In genomic region chr17:4998666-4999428, GRCh38 we compare ENCODE assay signal across 6 cellular contexts. TPM values are rescaled to one million over a fixed set of nuclear protein-coding genes. Genes with fewer than 3 reads are reported as not detected.
A peak's percentile ranks its signal among the peaks of the same experiment; 100 is the strongest.
DNase-seq lines count a peak whose midpoint lies in the region; ATAC-seq and TF ChIP-seq lines count a peak whose summit lies in the region.

No MANE protein-coding gene starts in this region.

- peak overlapping the region; percentile 90 for H3K4me3 ChIP-seq in cardiac muscle cell
- peak overlapping the region; percentile 57 to 84 for H3K4me3 ChIP-seq in gastroesophageal sphincter

- H3K36me3 ChIP-seq in cardiac muscle cell (peaks cover 25% of the 10 kb centered on the region), gastroesophageal sphincter (peaks cover 0 to 33% of the 10 kb centered on the region in 2 donors)

- intact Hi-C loops in cardiac septum (cut with DNase I): loop anchor here (2.0 kb wide), 1 partner anchor 50 kb away; the partner anchor contains the start of gene PFN1

- H3K27ac ChIP-seq in cardiac muscle cell: peak overlapping the region; percentile 87
- H3K27ac ChIP-seq in gastroesophageal sphincter: peak overlapping the region; percentile 68 to 98 (median 94)
- H3K27ac ChIP-seq in substantia nigra (ENCODE audit: low read depth, low read length, poor library complexity, severe bottlenecking): peak overlapping the region; percentile 82

- no peak for TF ChIP-seq EP300 in gastroesophageal sphincter (IDR thresholded peaks at IDR 0.05)

- peaks cover 26% of the 10 kb centered on the region for H3K4me1 ChIP-seq in cardiac muscle cell (ENCODE audit: low read depth)
- H3K4me1 ChIP-seq in gastroesophageal sphincter: peaks cover 0 to 42% (median 24%) of the 10 kb centered on the region in 3 donors

- TF ChIP-seq POLR2A in gastroesophageal sphincter (IDR thresholded peaks at IDR 0.05): no peak

- DNase-seq in cardiac muscle cell (ENCODE audit: low read depth in 1 of 2, low spot score in 1 of 2) (no peak), cardiac septum (ENCODE audit: low spot score) (no peak), substantia nigra (lab: John Stamatoyannopoulos, UW) (no peak), medulla oblongata (ENCODE audit: extremely low spot score) (no peak)

- no peak for TF ChIP-seq CTCF in cardiac muscle cell (IDR thresholded peaks at IDR 0.05; ENCODE audit: low read depth, low read length)
- no peak for TF ChIP-seq CTCF in gastroesophageal sphincter (IDR thresholded peaks at IDR 0.05)

- H3K27me3 ChIP-seq in cardiac muscle cell: no peaks in the 10 kb centered on the region
- H3K27me3 ChIP-seq in gastroesophageal sphincter: no peaks in the 10 kb centered on the region

- no peaks in the 10 kb centered on the region for H3K9me3 ChIP-seq in cardiac muscle cell (ENCODE audit: low read depth)
- H3K9me3 ChIP-seq in gastroesophageal sphincter: no peaks in the 10 kb centered on the region

- ATAC-seq in gastroesophageal sphincter (no peak), GM19324 (IDR thresholded peaks at IDR 0.05; ENCODE audit: low FRiP score, unreplicated experiment) (no peak)

- 0 to 13% methylated on average over 3 to 6 of the region's 14 CpGs for WGBS in gastroesophageal sphincter (ENCODE audit: low coverage in 1 of 2), 2 donors

RNA-seq across cellular contexts. Expression of gene KIF1C, which starts 1.1 kb away (rescaled TPM):
- total RNA-seq in cardiac muscle cell: 57.9 and 65.8 TPM in 2 replicates
- 62.9 and 67.1 TPM in 2 replicates for polyA plus RNA-seq in cardiac muscle cell
- total RNA-seq in cardiac septum: 646 TPM
- total RNA-seq in gastroesophageal sphincter: 100 to 1,000 TPM; 147 to 302 (median 180) TPM

RNA-seq across cellular contexts. Expression of gene INCA1, which starts 1.5 kb away (rescaled TPM):
- 1.9 and 6.7 TPM in 2 replicates for total RNA-seq in cardiac muscle cell
- polyA plus RNA-seq in cardiac muscle cell: 6.4 and 6.9 TPM in 2 replicates
- total RNA-seq in cardiac septum: 1.8 TPM
- 1 to 10 TPM in 2 of 4 donors, under 1 TPM in 1, not detected in 1; 0.93 to 4.4 (median 3.8) TPM for total RNA-seq in gastroesophageal sphincter

RNA-seq across cellular contexts. Expression of gene CAMTA2, which starts 11.4 kb away (rescaled TPM):
- total RNA-seq in cardiac muscle cell (10.5 and 11.6 TPM in 2 replicates), cardiac septum (38.9 TPM), gastroesophageal sphincter (10 to 100 TPM; 16.7 to 50.0 (median 26.1) TPM)
- polyA plus RNA-seq in cardiac muscle cell: 17.8 and 18.3 TPM in 2 replicates

RNA-seq across cellular contexts. Expression of gene SPAG7, which starts 31.2 kb away (rescaled TPM):
- total RNA-seq in cardiac muscle cell: 199 and 227 TPM in 2 replicates
- polyA plus RNA-seq in cardiac muscle cell: 394 and 399 TPM in 2 replicates
- 104 TPM for total RNA-seq in cardiac septum
- total RNA-seq in gastroesophageal sphincter: 10 to 100 TPM; 35.1 to 77.5 (median 55.2) TPM

RNA-seq across cellular contexts. Expression of gene SLC52A1, which starts 36.4 kb away (rescaled TPM):
- total RNA-seq in cardiac muscle cell: not detected in 2 replicates
- polyA plus RNA-seq in cardiac muscle cell: 0.16 TPM in 1 of 2 replicates, not detected in the other
- total RNA-seq in cardiac septum: not detected
- total RNA-seq in gastroesophageal sphincter: not detected
